12 cellular contexts compared by ENCODE assay signal in the genomic region with DNA sequence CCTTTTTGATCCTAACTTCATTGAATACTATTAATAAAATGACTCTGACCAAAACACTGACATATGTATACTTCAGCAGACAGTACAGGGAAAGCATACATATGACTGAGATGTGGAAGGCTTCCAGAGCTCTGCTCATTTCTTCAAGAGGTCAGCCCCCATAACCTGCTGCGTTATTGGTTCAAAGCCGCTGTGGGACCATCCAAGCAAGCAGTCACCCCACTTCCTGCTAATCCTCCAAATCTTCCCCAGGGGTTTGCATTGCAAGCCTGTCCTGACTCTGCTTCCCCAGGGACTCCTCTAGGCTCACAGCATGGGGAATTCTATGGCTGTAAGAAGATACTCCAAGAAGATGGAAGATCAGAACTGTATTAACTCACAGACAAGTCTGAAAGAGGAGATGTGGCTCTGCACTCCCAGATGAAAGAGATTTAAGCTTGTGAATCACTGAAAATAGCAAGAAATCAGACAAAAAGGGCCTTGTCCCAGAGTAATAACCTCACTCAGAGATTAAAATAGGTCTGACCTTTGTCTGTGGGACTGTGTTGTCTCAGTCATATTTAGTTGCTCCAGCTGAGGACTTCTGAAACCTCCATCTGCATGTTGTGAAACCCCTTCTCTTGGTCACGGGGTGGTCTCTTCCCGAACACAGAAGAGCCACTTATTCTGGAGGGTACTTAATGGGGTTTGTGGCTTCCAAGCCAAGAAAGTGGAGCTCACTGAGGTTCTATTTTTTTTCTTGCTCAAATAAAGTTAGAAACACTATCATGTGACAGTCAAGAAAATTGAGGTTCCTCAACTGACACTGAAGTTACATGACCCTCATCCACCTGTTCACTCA.
DNase-seq lines count a peak whose midpoint lies in the region; ATAC-seq and TF ChIP-seq lines count a peak whose summit lies in the region.
"Had no signal": no experiment of that assay in that cellular context is flagged by ENCODE, and none has a peak within 500 bp of the region (broad histone marks: within the 10 kb centered on the region; RNA-seq: fewer than 3 reads in every experiment).

No MANE protein-coding gene starts in this region.

- TF ChIP-seq CTCF in neural progenitor cell (IDR thresholded peaks at IDR 0.05) = no peak

- no peaks in the 10 kb centered on the region for H3K36me3 ChIP-seq in neural progenitor cell

- H3K36me3 Mint-ChIP-seq in neural progenitor cell = no peaks in the 10 kb centered on the region
- H3K36me3 Mint-ChIP-seq: activated naive CD4-positive, alpha-beta T cell treated with anti-CD3 and anti-CD28 coated beads, Interleukin-2, amount 50 U/mL, for 72 hours had no signal

- H4K20me1 ChIP-seq in neural progenitor cell (ENCODE audit: low read depth) = no peaks in the 10 kb centered on the region

- no peak overlapping the region for H3K9ac ChIP-seq in neural progenitor cell

- H3K27me3 ChIP-seq in neural progenitor cell = no peaks in the 10 kb centered on the region

- H3K4me1 ChIP-seq in neural progenitor cell = no peaks in the 10 kb centered on the region

- DNase-seq in neural progenitor cell (ENCODE audit: low spot score) = no peak
- no peak for DNase-seq in stimulated activated naive CD4-positive, alpha-beta T cell (lab: John Stamatoyannopoulos, UW)
- no peak for DNase-seq in DMS114 treated with DMSO at 0.1 percent for 48 hours (lab: John Stamatoyannopoulos, UW; ENCODE audit: unreplicated experiment)
- DNase-seq in GM03348 (ENCODE audit: low spot score) = no peak
- DNase-seq in SW 1271 (lab: John Stamatoyannopoulos, UW) = no peak
- DNase-seq: effector CD8-positive, alpha-beta T cell; nephron progenitor cell had no signal

- no peaks in the 10 kb centered on the region for H3F3A ChIP-seq in neural progenitor cell (ENCODE audit: low read depth)

- H3K4me3 Mint-ChIP-seq in neural progenitor cell = no peak overlapping the region
- H3K4me3 Mint-ChIP-seq: nephron progenitor cell had no signal

- no peaks in the 10 kb centered on the region for H3K9me3 ChIP-seq in neural progenitor cell (ENCODE audit: low read depth)

- H3K79me2 ChIP-seq in neural progenitor cell (ENCODE audit: low read depth) = no peaks in the 10 kb centered on the region

- peaks cover 5% of the 10 kb centered on the region for H3K4me1 Mint-ChIP-seq in neural progenitor cell

- H3K4me2 ChIP-seq in neural progenitor cell = no peak overlapping the region

- no peaks in the 10 kb centered on the region for H3K27me3 Mint-ChIP-seq in neural progenitor cell (ENCODE audit: insufficient read depth, low read depth)

- H3K27ac ChIP-seq in neural progenitor cell = no peak overlapping the region

- H3K4me3 ChIP-seq in neural progenitor cell = no peak overlapping the region

- H3K9me3 Mint-ChIP-seq in neural progenitor cell = peaks cover 6% of the 10 kb centered on the region
- H3K9me3 Mint-ChIP-seq: activated naive CD4-positive, alpha-beta T cell treated with anti-CD3 and anti-CD28 coated beads, Interleukin-2, amount 50 U/mL, for 72 hours had no signal

- peak overlapping the region; percentile 68 for H2AFZ ChIP-seq in neural progenitor cell (replicated peaks)

- ATAC-seq in GM18858 (IDR thresholded peaks at IDR 0.05; ENCODE audit: unreplicated experiment) (peak; percentile 80), GM21529 (IDR thresholded peaks at IDR 0.05; ENCODE audit: unreplicated experiment) (peak; percentile 85), HG03159 (IDR thresholded peaks at IDR 0.05; ENCODE audit: unreplicated experiment) (peak; percentile 80)
- ATAC-seq: activated naive CD4-positive, alpha-beta T cell treated with anti-CD3 and anti-CD28 coated beads, Interleukin-2, amount 50 U/mL, for 72 hours; HepG2 had no signal

- H3K27ac Mint-ChIP-seq in neural progenitor cell = no peak overlapping the region
- H3K27ac Mint-ChIP-seq: activated naive CD4-positive, alpha-beta T cell treated with anti-CD3 and anti-CD28 coated beads, Interleukin-2, amount 50 U/mL, for 72 hours; nephron progenitor cell had no signal
